In the genomic region with DNA sequence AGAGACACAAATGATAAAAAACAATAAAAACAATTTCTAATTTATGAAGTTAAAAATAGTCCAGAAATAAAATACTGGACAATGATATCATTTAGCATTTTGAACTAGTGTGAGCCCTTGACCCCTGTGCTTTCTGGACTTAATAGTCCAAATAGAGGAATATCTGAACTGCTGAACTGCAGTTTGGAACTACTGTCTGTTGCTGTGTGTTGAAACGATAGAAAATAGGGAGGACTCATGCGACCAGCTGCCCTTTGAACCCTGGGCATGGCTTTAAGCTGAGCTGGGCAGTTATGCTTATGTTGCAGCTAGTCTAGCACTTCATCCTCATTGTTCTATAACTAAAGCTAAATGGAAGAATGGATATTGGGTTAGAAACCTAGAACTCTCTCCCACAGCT, we compare ENCODE assay signal across 29 cellular contexts.
"Had no signal": no experiment of that assay in that cellular context is flagged by ENCODE, and none has a peak within 500 bp of the region (broad histone marks: within the 10 kb centered on the region; RNA-seq: fewer than 3 reads in every experiment).

No MANE protein-coding gene starts in this region.

- H3K36me3 ChIP-seq: neural progenitor cell, ovary, spleen, suprapubic skin, tibial artery, transverse colon, upper lobe of right lung, vagina had no signal

- H3K4me2 ChIP-seq: neural progenitor cell, smooth muscle cell had no signal

- H3K27me3 ChIP-seq: neural progenitor cell, ovary, spleen, suprapubic skin, testis, tibial artery, transverse colon, upper lobe of right lung, vagina had no signal

- H3K4me1 ChIP-seq: neural progenitor cell, parathyroid adenoma, psoas muscle, spleen, suprapubic skin, testis, tibial artery, transverse colon, upper lobe of right lung, vagina had no signal

- H3K9ac ChIP-seq: neural progenitor cell, parathyroid adenoma had no signal

- H3K27ac ChIP-seq: neural progenitor cell, ovary, parathyroid adenoma, psoas muscle, skin epidermis, spleen, suprapubic skin, testis, tibial artery, transverse colon, upper lobe of right lung, vagina had no signal

- H2AFZ ChIP-seq: neural progenitor cell, parathyroid adenoma had no signal

- DNase-seq: natural killer cell; occipital lobe; ovary; posterior cingulate gyrus; psoas muscle; right cardiac atrium; spleen; stimulated activated CD4-positive, alpha-beta T cell treated with anti-CD3 and anti-CD28 coated beads, Interleukin-12 subunit alpha, Interleukin-12 subunit beta, amount 100 ng/mL, for 4 hours; stimulated activated CD4-positive, alpha-beta T cell treated with anti-CD3 and anti-CD28 coated beads, Interleukin-1b, Interleukin-23, amount 100 ng/mL, for 48 hours; stimulated activated CD4-positive, alpha-beta T cell treated with anti-CD3 and anti-CD28 coated beads, Interleukin-4, amount 100 ng/mL, for 1 hour; stimulated activated CD4-positive, alpha-beta T cell treated with anti-CD3 and anti-CD28 coated beads, Interleukin-4, amount 100 ng/mL, for 4 hours; stimulated activated CD8-positive, alpha-beta memory T cell treated with anti-CD3 and anti-CD28 coated beads, Interleukin-4, amount 100 ng/mL, for 48 hours; stimulated activated naive CD4-positive, alpha-beta T cell; stimulated activated naive CD8-positive, alpha-beta T cell treated with anti-CD3 and anti-CD28 coated beads, Interleukin-15, amount 100 ng/mL, for 72 hours; stimulated activated naive CD8-positive, alpha-beta T cell treated with anti-CD3 and anti-CD28 coated beads, Interleukin-15, Interleukin-2, amounts not matched to agents 100 U/mL and 50 U/mL, for 24 hours; substantia nigra; testis; tibial artery; transverse colon; upper lobe of right lung had no signal

- ATAC-seq: natural killer cell; psoas muscle; right cardiac atrium; sciatic nerve; stimulated activated memory B cell treated with anti-CD40 and anti-IgM and Interleukin-4, amounts not matched to agents 10 μg/mL and 1 μg/mL and 100 μg/mL, for 72 hours; stimulated activated naive CD8-positive, alpha-beta T cell treated with anti-CD3 and anti-CD28 coated beads, Interleukin-15, amount 100 ng/mL, for 72 hours; stimulated activated naive CD8-positive, alpha-beta T cell treated with anti-CD3 and anti-CD28 coated beads, Interleukin-15, Interleukin-2, amounts not matched to agents 100 U/mL and 50 U/mL, for 24 hours; upper lobe of right lung had no signal

- H3K9me3 ChIP-seq: ovary, psoas muscle, spleen, suprapubic skin, testis, tibial artery, transverse colon, upper lobe of right lung, vagina had no signal

- H3K4me3 ChIP-seq: neural progenitor cell, ovary, psoas muscle, skin epidermis, smooth muscle cell, spleen, suprapubic skin, testis, tibial artery, transverse colon, upper lobe of right lung, vagina had no signal

- FAIRE-seq: urothelium cell line had no signal

- H3K79me2 ChIP-seq: parathyroid adenoma had no signal
